9 cellular contexts compared by ENCODE assay signal in the genomic region with DNA sequence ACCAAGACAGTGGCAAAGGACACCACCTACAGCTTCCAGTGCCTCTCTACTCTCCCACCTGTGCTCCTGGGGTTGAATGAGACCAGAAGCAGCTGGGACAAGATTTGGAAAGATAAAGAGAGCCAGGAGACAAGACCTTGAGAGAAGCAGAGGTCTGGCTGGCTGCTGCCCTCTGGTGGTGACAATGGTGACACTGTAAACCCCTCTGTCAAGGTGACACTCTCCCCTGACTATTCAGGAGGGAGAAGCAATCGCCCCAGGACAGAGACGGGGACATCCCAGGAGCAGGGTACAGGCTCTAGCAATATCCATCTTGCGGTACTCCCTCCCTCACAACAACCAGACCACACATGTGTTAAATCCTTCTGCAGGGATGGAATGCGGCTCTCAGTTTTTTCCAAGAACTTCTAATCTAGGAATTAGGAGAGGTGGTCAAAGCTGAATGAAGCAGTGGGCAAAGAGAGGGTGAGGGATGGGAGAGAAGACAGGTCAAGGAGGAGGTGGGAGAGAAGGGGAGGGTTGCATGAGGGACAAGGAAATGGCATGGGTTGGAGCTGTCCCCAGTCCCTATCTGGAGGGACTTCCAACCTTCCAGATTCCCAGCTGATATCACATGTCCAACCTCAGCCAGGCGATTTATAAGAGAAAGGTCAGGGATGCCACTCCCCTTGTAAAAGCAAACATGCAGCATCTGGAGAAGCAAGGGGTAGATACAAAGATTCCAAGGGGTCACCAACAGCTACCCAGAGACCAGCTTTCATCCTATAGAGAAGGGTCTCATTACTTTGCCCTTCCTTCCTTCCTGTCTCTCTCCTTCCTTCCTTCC. TPM values are rescaled to one million over a fixed set of nuclear protein-coding genes. Genes with fewer than 3 reads are reported as not detected.
DNase-seq lines count a peak whose midpoint lies in the region; ATAC-seq and TF ChIP-seq lines count a peak whose summit lies in the region.
"Had no signal": no experiment of that assay in that cellular context is flagged by ENCODE, and none has a peak within 500 bp of the region (broad histone marks: within the 10 kb centered on the region; RNA-seq: fewer than 3 reads in every experiment).

No MANE protein-coding gene starts in this region.

- no peak overlapping the region for H3K4me3 ChIP-seq in coronary artery
- H3K4me3 ChIP-seq in lower lobe of right lung: no peak overlapping the region

- H3K27me3 Mint-ChIP-seq in activated CD4-positive, alpha-beta T cell treated with anti-CD3 and anti-CD28 coated beads, Interleukin-2, amount 10 ng/mL, durations not matched to agents 24 days and 14 days: peaks cover 33% of the 10 kb centered on the region

- TF ChIP-seq CTCF in coronary artery (IDR thresholded peaks at IDR 0.05) (peak; percentile 67), lower lobe of right lung (IDR thresholded peaks at IDR 0.05) (peak; percentile 85)

- no peak overlapping the region for H3K4me3 Mint-ChIP-seq in activated CD4-positive, alpha-beta T cell treated with anti-CD3 and anti-CD28 coated beads, Interleukin-2, amount 10 ng/mL, durations not matched to agents 24 days and 14 days

- no peaks in the 10 kb centered on the region for H3K9me3 ChIP-seq in lower lobe of right lung

- intact Hi-C loops in activated CD4-positive, alpha-beta T cell treated with anti-CD3 and anti-CD28 coated beads, Interleukin-2, amount 10 ng/mL, durations not matched to agents 24 days and 14 days (cut with micrococcal nuclease): loop anchor here (1.0 kb wide), 3 partner anchors 9 to 47 kb away; no protein-coding TSS in a partner anchor
- intact Hi-C loops in lower lobe of right lung (cut with DNase I): loop anchor here (10.0 kb wide), 1 partner anchor 53 kb away; no protein-coding TSS in a partner anchor

- H3K27ac ChIP-seq in coronary artery: no peak overlapping the region
- H3K27ac ChIP-seq in lower lobe of right lung: no peak overlapping the region

- H3K27ac Mint-ChIP-seq in activated CD4-positive, alpha-beta T cell treated with anti-CD3 and anti-CD28 coated beads, Interleukin-2, amount 10 ng/mL, durations not matched to agents 24 days and 14 days: no peak overlapping the region

- peak; percentile 54 to 60 for ATAC-seq in lower lobe of right lung
- no peak for ATAC-seq in GM18858 (IDR thresholded peaks at IDR 0.05; ENCODE audit: unreplicated experiment)

- H3K4me1 ChIP-seq in lower lobe of right lung: peaks cover 45% of the 10 kb centered on the region

- H3K36me3 Mint-ChIP-seq in activated CD4-positive, alpha-beta T cell treated with anti-CD3 and anti-CD28 coated beads, Interleukin-2, amount 10 ng/mL, durations not matched to agents 24 days and 14 days (ENCODE audit: low read depth): peaks cover 14% of the 10 kb centered on the region

- peaks cover 37% of the 10 kb centered on the region for H3K27me3 ChIP-seq in lower lobe of right lung (ENCODE audit: low read depth)

- DNase-seq in AML-193 (lab: John Stamatoyannopoulos, UW) (peak; percentile 70 to 75), H4 (ENCODE audit: low spot score) (peak; percentile 70), NCI-H510A treated with DMSO at 0.1 percent for 48 hours (lab: John Stamatoyannopoulos, UW) (peak; percentile 79), coronary artery (ENCODE audit: low spot score) (no peak), lower lobe of right lung (peak; percentile 78)
- peak; percentile 93 for DNase-seq in activated CD4-positive, alpha-beta T cell treated with anti-CD3 and anti-CD28 coated beads, Interleukin-2, amount 10 ng/mL, durations not matched to agents 24 days and 14 days
- DNase-seq in stimulated activated CD8-positive, alpha-beta memory T cell treated with anti-CD3 and anti-CD28 coated beads, Interleukin-12 subunit alpha, Interleukin-12 subunit beta, amount 100 ng/mL, for 1 hour (ENCODE audit: low read depth): peak; percentile 67

- H3K4me1 Mint-ChIP-seq in activated CD4-positive, alpha-beta T cell treated with anti-CD3 and anti-CD28 coated beads, Interleukin-2, amount 10 ng/mL, durations not matched to agents 24 days and 14 days: peaks cover 22% of the 10 kb centered on the region

- no peaks in the 10 kb centered on the region for H3K9me3 Mint-ChIP-seq in activated CD4-positive, alpha-beta T cell treated with anti-CD3 and anti-CD28 coated beads, Interleukin-2, amount 10 ng/mL, durations not matched to agents 24 days and 14 days

- peaks cover 4% of the 10 kb centered on the region for H3K36me3 ChIP-seq in lower lobe of right lung

RNA-seq across cellular contexts. Expression of gene PHOSPHO1, which starts 2.9 kb away (rescaled TPM):
- total RNA-seq in H4 (2014; rRNA removed; shearing (Covaris generic)): 0.74 and 0.88 TPM in 2 replicates
- total RNA-seq in activated CD4-positive, alpha-beta T cell treated with anti-CD3 and anti-CD28 coated beads, Interleukin-2, amount 10 ng/mL, durations not matched to agents 24 days and 14 days: 0.09 TPM in 1 of 2 replicates, not detected in the other
- total RNA-seq in lower lobe of right lung: 1.9 TPM
- total RNA-seq: subcutaneous adipose tissue had no signal

RNA-seq across cellular contexts. Expression of gene ABI3, which starts 17.1 kb away (rescaled TPM):
- not detected in 2 replicates for total RNA-seq in H4 (2014; rRNA removed; shearing (Covaris generic))
- total RNA-seq in activated CD4-positive, alpha-beta T cell treated with anti-CD3 and anti-CD28 coated beads, Interleukin-2, amount 10 ng/mL, durations not matched to agents 24 days and 14 days: 27.8 and 28.4 TPM in 2 replicates
- 46.8 TPM for total RNA-seq in lower lobe of right lung

RNA-seq across cellular contexts. Expression of gene GNGT2, which starts 17.3 kb away (rescaled TPM):
- total RNA-seq in H4 (2014; rRNA removed; shearing (Covaris generic)): 0.87 TPM in 1 of 2 replicates, not detected in the other
- 18.2 and 19.5 TPM in 2 replicates for total RNA-seq in activated CD4-positive, alpha-beta T cell treated with anti-CD3 and anti-CD28 coated beads, Interleukin-2, amount 10 ng/mL, durations not matched to agents 24 days and 14 days
- total RNA-seq in lower lobe of right lung: 21.1 TPM

Comparison
In these comparisons a context has a peak if more than half of its experiments do, and no peak if none do; other contexts are left out.
1. RNA of gene ABI3, which starts 17.1 kb away (total RNA-seq): 46.8 TPM in lower lobe of right lung (single experiment) and 27.8 to 28.4 TPM in activated CD4-positive, alpha-beta T cell treated with anti-CD3 and anti-CD28 coated beads, Interleukin-2, amount 10 ng/mL, durations not matched to agents 24 days and 14 days; not detected in H4; every median in the first group is over 10 times any median in the second.
2. RNA of gene GNGT2, which starts 17.3 kb away (total RNA-seq): 21.1 TPM in lower lobe of right lung (single experiment) and 18.2 to 19.5 TPM in activated CD4-positive, alpha-beta T cell treated with anti-CD3 and anti-CD28 coated beads, Interleukin-2, amount 10 ng/mL, durations not matched to agents 24 days and 14 days; 0.87 TPM in H4; every median in the first group is over 10 times any median in the second.